ENCODE assay signal across 1 cellular context in the genomic region with DNA sequence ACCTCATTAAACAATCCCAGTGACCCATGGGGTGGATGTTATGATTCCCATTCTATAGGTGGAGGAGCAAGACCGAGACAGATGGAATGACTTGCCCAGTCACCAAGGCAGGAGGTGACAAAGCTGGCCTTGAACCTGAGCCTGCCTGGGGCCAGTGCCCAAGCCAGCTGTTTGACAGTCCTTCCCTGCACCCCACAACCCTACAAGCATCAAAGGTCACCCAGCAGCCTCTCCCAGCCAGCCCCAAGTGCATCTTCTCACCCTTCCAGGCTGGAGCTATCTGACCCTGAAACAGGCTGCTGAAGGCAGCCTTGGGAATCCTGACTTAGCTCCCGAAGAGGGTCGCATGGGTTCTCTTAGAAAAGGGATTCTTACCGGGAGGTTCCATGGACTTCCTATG.
TF ChIP-seq lines count a peak whose summit lies in the region.

No MANE protein-coding gene starts in this region.

TF ChIP-seq in HepG2, 621 proteins besides CTCF, POLR2A, EP300 and RAD21:
- TF ChIP-seq NCOA5 (CRISPR knock-in tag; IDR thresholded peaks at IDR 0.05) = no peak
- no peak for TF ChIP-seq HMG20B (CRISPR knock-in tag; conservative IDR thresholded peaks at IDR 0.05)
- TF ChIP-seq NCOR1 (IDR thresholded peaks at IDR 0.05; ENCODE audit: borderline replicate concordance, low read length) = no peak
- TF ChIP-seq, protein P1, sequence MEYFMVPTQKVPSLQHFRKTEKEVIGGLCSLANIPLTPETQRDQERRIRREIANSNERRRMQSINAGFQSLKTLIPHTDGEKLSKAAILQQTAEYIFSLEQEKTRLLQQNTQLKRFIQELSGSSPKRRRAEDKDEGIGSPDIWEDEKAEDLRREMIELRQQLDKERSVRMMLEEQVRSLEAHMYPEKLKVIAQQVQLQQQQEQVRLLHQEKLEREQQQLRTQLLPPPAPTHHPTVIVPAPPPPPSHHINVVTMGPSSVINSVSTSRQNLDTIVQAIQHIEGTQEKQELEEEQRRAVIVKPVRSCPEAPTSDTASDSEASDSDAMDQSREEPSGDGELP (IDR thresholded peaks at IDR 0.05; ENCODE audit: borderline replicate concordance, low read depth) = peak; percentile 44; the same call in 1 of the 2 replicates
- TF ChIP-seq ZNF777 (CRISPR knock-in tag; IDR thresholded peaks at IDR 0.05) = no peak
